8 cellular contexts compared by ENCODE assay signal in the genomic region with DNA sequence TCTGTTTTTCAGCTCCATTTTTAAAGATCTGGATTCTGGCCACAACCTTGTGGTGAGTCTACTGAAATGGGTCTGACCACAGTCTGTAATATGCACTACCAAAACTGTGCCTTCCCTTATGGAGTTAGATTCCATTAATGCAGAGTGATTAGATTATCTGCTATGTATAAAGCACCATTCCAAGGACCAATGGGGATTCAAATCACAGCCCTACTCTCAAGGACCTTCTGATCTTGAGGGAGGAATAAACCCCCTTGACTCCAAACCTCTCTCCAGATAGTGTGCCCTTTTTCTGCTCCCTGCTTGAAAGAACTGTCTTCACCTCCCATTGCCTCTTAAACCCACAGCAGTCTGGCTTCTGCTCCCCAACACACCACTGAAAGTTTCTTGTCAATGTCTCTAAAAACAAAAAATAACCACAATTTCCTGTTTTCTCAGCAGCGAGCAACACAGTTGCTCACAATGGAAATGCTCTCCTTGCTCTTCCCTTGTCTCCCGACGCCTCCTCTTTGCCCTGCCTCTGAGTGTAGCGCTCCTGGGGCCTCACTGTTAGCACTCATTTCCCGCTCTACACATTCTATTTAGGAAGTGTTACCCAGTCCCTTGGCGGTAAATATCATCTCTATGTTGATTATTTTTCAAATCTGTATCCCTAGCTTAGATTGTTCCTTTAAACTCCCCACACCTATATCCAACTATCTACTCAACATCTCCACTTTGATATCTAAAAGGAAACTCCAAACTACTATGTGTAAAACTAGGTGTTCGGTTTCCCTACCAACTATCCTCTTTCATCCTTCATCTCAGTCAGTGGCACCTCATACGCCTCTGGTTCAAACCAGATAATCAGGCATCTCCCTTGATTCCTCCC. TPM values are rescaled to one million over a fixed set of nuclear protein-coding genes. Genes with fewer than 3 reads are reported as not detected.
A peak's percentile ranks its signal among the peaks of the same experiment; 100 is the strongest.
DNase-seq lines count a peak whose midpoint lies in the region; ATAC-seq and TF ChIP-seq lines count a peak whose summit lies in the region.

No MANE protein-coding gene starts in this region.

- DNase-seq in GM13976 (ENCODE audit: low spot score) (peak; percentile 33), KBM-7 (peak; percentile 41), brain pericyte (ENCODE audit: low read depth, low spot score) (peak; percentile 44), left lobe of liver (ENCODE audit: low spot score) (no peak), sigmoid colon (no peak), COLO668 (lab: John Stamatoyannopoulos, UW; ENCODE audit: unreplicated experiment) (no peak), NCI-H345 (lab: John Stamatoyannopoulos, UW) (no peak)

- H3K27ac ChIP-seq in sigmoid colon, result no peak overlapping the region

- in situ Hi-C loops in GM13976 (cut with MboI; ENCODE audit: low sequenced_read_pairs, unreplicated experiment), result no loop called here
- in situ Hi-C loops in KBM-7 (cut with MboI; ENCODE audit: low pct_unique_long_range_greater_than_20kb, low sequenced_read_pairs), result no loop called here

- H3K27me3 ChIP-seq in sigmoid colon, result no peaks in the 10 kb centered on the region

- H3K4me3 ChIP-seq in sigmoid colon, result no peak overlapping the region

- no peak for TF ChIP-seq POLR2A in sigmoid colon (IDR thresholded peaks at IDR 0.05)

- ATAC-seq in GM21528 (IDR thresholded peaks at IDR 0.05; ENCODE audit: low FRiP score, unreplicated experiment), result peak; percentile 90
- no peak for ATAC-seq in left lobe of liver

- no peaks in the 10 kb centered on the region for H3K4me1 ChIP-seq in sigmoid colon

- TF ChIP-seq EP300 in sigmoid colon (IDR thresholded peaks at IDR 0.05), result no peak

- no peaks in the 10 kb centered on the region for H3K36me3 ChIP-seq in sigmoid colon

- no peaks in the 10 kb centered on the region for H3K9me3 ChIP-seq in sigmoid colon

- 59 to 86% methylated on average over 8 of the region's 8 CpGs for WGBS in sigmoid colon, 2 donors

- TF ChIP-seq CTCF in GM13976 (IDR thresholded peaks at IDR 0.05; ENCODE audit: borderline replicate concordance, control extremely low read depth, extremely low read depth, insufficient read depth, missing control alignments) (no peak), sigmoid colon (IDR thresholded peaks at IDR 0.05) (no peak)

- intact Hi-C loops in sigmoid colon (cut with DNase I), result no loop called here

RNA-seq across cellular contexts. Expression of gene PCNX2, which starts 13.6 kb away (rescaled TPM):
- total RNA-seq in left lobe of liver (0.73 TPM), sigmoid colon (10 to 100 TPM in 1 of 4 donors, 1 to 10 TPM in 3; 2.7 to 13.8 (median 7.0) TPM)
- polyA plus RNA-seq in sigmoid colon, result 1 to 10 TPM; 1.8 to 5.1 (median 2.1) TPM

RNA-seq across cellular contexts. Expression of gene MAP3K21, which starts 45.6 kb away (rescaled TPM):
- total RNA-seq in left lobe of liver (4.7 TPM), sigmoid colon (under 1 TPM; 0.33 to 0.81 (median 0.63) TPM)
- 1 to 10 TPM; 4.8 to 7.9 (median 5.4) TPM for polyA plus RNA-seq in sigmoid colon

Comparison
In these comparisons a context has a peak if more than half of its experiments do, and no peak if none do; other contexts are left out.
1. DNase-seq: peak in GM13976 (single experiment), KBM-7 (single experiment) and brain pericyte (single experiment); none in left lobe of liver (single experiment), sigmoid colon (single experiment), COLO668 (single experiment) and NCI-H345 (single experiment).